Comparison of ENCODE assay signal across 8 cellular contexts in genomic region chr10:99659868-99660366, GRCh38. TPM values are rescaled to one million over a fixed set of nuclear protein-coding genes. Genes with fewer than 3 reads are reported as not detected.
DNase-seq lines count a peak whose midpoint lies in the region; ATAC-seq and TF ChIP-seq lines count a peak whose summit lies in the region.

No MANE protein-coding gene starts in this region.

- H3F3A ChIP-seq in OCI-LY1 (ENCODE audit: insufficient read depth, low read length): no peaks in the 10 kb centered on the region

- H3K4me1 ChIP-seq in OCI-LY1 (ENCODE audit: insufficient read depth, low read length, severe bottlenecking): peaks cover 13% of the 10 kb centered on the region

- H3K36me3 ChIP-seq in OCI-LY1 (ENCODE audit: insufficient read depth, low read length): no peaks in the 10 kb centered on the region

- H3K9me3 Mint-ChIP-seq in Calu3 (ENCODE audit: low read depth, unreplicated experiment): no peaks in the 10 kb centered on the region
- no peaks in the 10 kb centered on the region for H3K9me3 Mint-ChIP-seq in neural crest cell

- H2AFZ ChIP-seq in OCI-LY1 (ENCODE audit: low read length): no peak overlapping the region

- H3K9me2 ChIP-seq in OCI-LY1 (ENCODE audit: low read depth, low read length): no peaks in the 10 kb centered on the region

- H3K4me3 Mint-ChIP-seq in Calu3 (ENCODE audit: low read depth, unreplicated experiment) (peak overlapping the region; percentile 83), neural crest cell (peak overlapping the region; percentile 85)

- peaks cover 30% of the 10 kb centered on the region for H3K27me3 Mint-ChIP-seq in Calu3 (ENCODE audit: unreplicated experiment)
- peaks cover 35% of the 10 kb centered on the region for H3K27me3 Mint-ChIP-seq in neural crest cell (ENCODE audit: low read depth)

- peak overlapping the region; percentile 82 for H3K4me3 ChIP-seq in OCI-LY1 (ENCODE audit: low read depth, low read length, poor library complexity, severe bottlenecking)
- peak overlapping the region; percentile 53 for H3K4me3 ChIP-seq in epithelial cell of esophagus (ENCODE audit: low read length)

- no peaks in the 10 kb centered on the region for H3K27me3 ChIP-seq in OCI-LY1 (ENCODE audit: insufficient read depth, low read length)

- H3K9ac ChIP-seq in OCI-LY1 (ENCODE audit: low read length): peak overlapping the region; percentile 71

- peaks cover 25% of the 10 kb centered on the region for H3K36me3 Mint-ChIP-seq in Calu3 (ENCODE audit: insufficient read depth, unreplicated experiment)
- no peaks in the 10 kb centered on the region for H3K36me3 Mint-ChIP-seq in neural crest cell (ENCODE audit: low read depth)

- DNase-seq in Calu3: no peak
- peak; percentile 28 for DNase-seq in epithelial cell of esophagus (ENCODE audit: low read depth)
- DNase-seq in neural crest cell (ENCODE audit: low read depth, low spot score): no peak
- no peak for DNase-seq in COLO668 (lab: John Stamatoyannopoulos, UW; ENCODE audit: unreplicated experiment)
- no peak for DNase-seq in central memory CD4-positive, alpha-beta T cell
- no peak for DNase-seq in posterior cingulate gyrus

- H3K4me1 Mint-ChIP-seq in Calu3 (ENCODE audit: low read depth, unreplicated experiment): peaks cover 11% of the 10 kb centered on the region
- H3K4me1 Mint-ChIP-seq in neural crest cell: peaks cover 18% of the 10 kb centered on the region

- CTCF ChIA-PET in Calu3 (lab: Charles Lee): no interaction called here

- H3K27ac Mint-ChIP-seq in Calu3 (ENCODE audit: unreplicated experiment): peak overlapping the region; percentile 55
- peak overlapping the region; percentile 78 for H3K27ac Mint-ChIP-seq in neural crest cell (ENCODE audit: unreplicated experiment)

- H3K9me3 ChIP-seq in OCI-LY1 (ENCODE audit: low read length): no peaks in the 10 kb centered on the region

- TF ChIP-seq CTCF in Calu3 (IDR thresholded peaks at IDR 0.05; ENCODE audit: unreplicated experiment) (no peak), OCI-LY1 (IDR thresholded peaks at IDR 0.05; ENCODE audit: low read length) (no peak), epithelial cell of esophagus (IDR thresholded peaks at IDR 0.05; ENCODE audit: insufficient read depth, low read depth, low read length, missing control alignments) (no peak), neural crest cell (conservative IDR thresholded peaks at IDR 0.05) (no peak)

- no peaks in the 10 kb centered on the region for H3K79me2 ChIP-seq in OCI-LY1 (ENCODE audit: insufficient read depth, low read length)

- H3K4me2 ChIP-seq in OCI-LY1 (ENCODE audit: low read length): peak overlapping the region; percentile 76

- no peaks in the 10 kb centered on the region for H4K20me1 ChIP-seq in OCI-LY1 (ENCODE audit: insufficient read depth, low read length)

- no peak for ATAC-seq in HG03039 (IDR thresholded peaks at IDR 0.05; ENCODE audit: unreplicated experiment)

- no TSS peak for BruUV-seq in Calu3 (replicated peaks; lab: Mats Ljungman, UMichigan)

- no peak overlapping the region for H3K27ac ChIP-seq in OCI-LY1 (ENCODE audit: low read depth, low read length, poor library complexity, severe bottlenecking)

- intact Hi-C loops in Calu3 (cut with micrococcal nuclease; ENCODE audit: unreplicated experiment) (no loop called here), posterior cingulate gyrus (cut with DNase I) (loop anchor here (2.0 kb wide), 1 partner anchor 39 kb away; the partner anchor contains the start of gene SLC25A28)

RNA-seq across cellular contexts. Expression of gene ENTPD7, which starts 0.6 kb away (rescaled TPM):
- total RNA-seq in Calu3 (2022) (6.3 and 7.4 TPM in 2 replicates), neural crest cell (23.9 and 24.9 TPM in 2 replicates)

RNA-seq across cellular contexts. Expression of gene SLC25A28, which starts 39.7 kb away (rescaled TPM):
- total RNA-seq in Calu3 (2022): 24.2 and 28.3 TPM in 2 replicates
- 28.4 and 40.2 TPM in 2 replicates for total RNA-seq in neural crest cell
